1 cellular context compared by ENCODE assay signal in the genomic region with DNA sequence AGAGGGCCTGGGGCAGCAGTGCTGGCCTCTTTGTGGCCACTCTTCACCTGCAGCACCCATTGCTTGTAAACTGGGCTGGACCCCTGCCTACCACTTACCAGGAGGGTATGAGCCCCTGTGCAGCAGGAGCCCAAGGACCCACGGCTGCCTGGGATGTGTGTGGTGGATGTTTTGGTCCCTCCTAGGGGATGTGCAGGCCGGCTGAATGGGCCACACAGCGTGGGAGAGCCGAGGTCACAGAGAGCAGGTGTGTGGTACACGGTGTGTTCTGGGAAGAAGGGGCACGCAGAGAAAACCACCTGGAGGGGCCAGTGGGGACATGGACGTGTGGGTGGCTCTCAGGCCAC.
TF ChIP-seq lines count a peak whose summit lies in the region.

No MANE protein-coding gene starts in this region.

TF ChIP-seq in H1, 55 proteins besides CTCF, POLR2A, EP300 and RAD21:
- TF ChIP-seq TCF12 (IDR thresholded peaks at IDR 0.05; ENCODE audit: low read depth, low read length) (no peak), TBP (IDR thresholded peaks at IDR 0.05; ENCODE audit: low read depth, low read length) (no peak), BACH1 (IDR thresholded peaks at IDR 0.05; ENCODE audit: low read length) (no peak), EZH2 (IDR thresholded peaks at IDR 0.05; ENCODE audit: low read depth, low read length, severe bottlenecking) (no peak), PHF8 (conservative IDR thresholded peaks at IDR 0.05; ENCODE audit: low read depth, low read length) (no peak), GTF2F1 (IDR thresholded peaks at IDR 0.05; ENCODE audit: borderline replicate concordance, low read depth, low read length) (no peak), KDM1A (IDR thresholded peaks at IDR 0.05; ENCODE audit: borderline replicate concordance, low read length) (no peak), CEBPB (IDR thresholded peaks at IDR 0.05; ENCODE audit: low read depth, low read length) (no peak), CREB1 (IDR thresholded peaks at IDR 0.05) (no peak), CBX5 (IDR thresholded peaks at IDR 0.05; ENCODE audit: low read depth, low read length) (no peak), KDM4A (IDR thresholded peaks at IDR 0.05; ENCODE audit: low read depth, low read length, severe bottlenecking) (no peak), JUN (IDR thresholded peaks at IDR 0.05; ENCODE audit: low read depth, low read length) (no peak), CBX8 (IDR thresholded peaks at IDR 0.05; ENCODE audit: borderline replicate concordance, low read depth, low read length) (no peak), TEAD4 (IDR thresholded peaks at IDR 0.05; ENCODE audit: low read depth, low read length) (no peak), POLR2AphosphoS5 (IDR thresholded peaks at IDR 0.05; ENCODE audit: low read depth, low read length) (no peak; the same call in 1 of the 2 replicates)
- TF ChIP-seq, protein P1, sequence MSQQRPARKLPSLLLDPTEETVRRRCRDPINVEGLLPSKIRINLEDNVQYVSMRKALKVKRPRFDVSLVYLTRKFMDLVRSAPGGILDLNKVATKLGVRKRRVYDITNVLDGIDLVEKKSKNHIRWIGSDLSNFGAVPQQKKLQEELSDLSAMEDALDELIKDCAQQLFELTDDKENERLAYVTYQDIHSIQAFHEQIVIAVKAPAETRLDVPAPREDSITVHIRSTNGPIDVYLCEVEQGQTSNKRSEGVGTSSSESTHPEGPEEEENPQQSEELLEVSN (IDR thresholded peaks at IDR 0.05), result no peak
- TF ChIP-seq, protein P2, sequence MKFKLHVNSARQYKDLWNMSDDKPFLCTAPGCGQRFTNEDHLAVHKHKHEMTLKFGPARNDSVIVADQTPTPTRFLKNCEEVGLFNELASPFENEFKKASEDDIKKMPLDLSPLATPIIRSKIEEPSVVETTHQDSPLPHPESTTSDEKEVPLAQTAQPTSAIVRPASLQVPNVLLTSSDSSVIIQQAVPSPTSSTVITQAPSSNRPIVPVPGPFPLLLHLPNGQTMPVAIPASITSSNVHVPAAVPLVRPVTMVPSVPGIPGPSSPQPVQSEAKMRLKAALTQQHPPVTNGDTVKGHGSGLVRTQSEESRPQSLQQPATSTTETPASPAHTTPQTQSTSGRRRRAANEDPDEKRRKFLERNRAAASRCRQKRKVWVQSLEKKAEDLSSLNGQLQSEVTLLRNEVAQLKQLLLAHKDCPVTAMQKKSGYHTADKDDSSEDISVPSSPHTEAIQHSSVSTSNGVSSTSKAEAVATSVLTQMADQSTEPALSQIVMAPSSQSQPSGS (IDR thresholded peaks at IDR 0.05; ENCODE audit: low read length), result no peak
